In genomic region chr19:35641515-35642151, GRCh38 we compare ENCODE assay signal across 11 cellular contexts. TPM values are rescaled to one million over a fixed set of nuclear protein-coding genes. Genes with fewer than 3 reads are reported as not detected.
DNase-seq lines count a peak whose midpoint lies in the region; ATAC-seq lines count a peak whose summit lies in the region.
"Had no signal": no experiment of that assay in that cellular context is flagged by ENCODE, and none has a peak within 500 bp of the region (broad histone marks: within the 10 kb centered on the region; RNA-seq: fewer than 3 reads in every experiment).

Gene ETV2, plus strand, starts transcription at chr19:35641745. Its CDS starts 716 bp downstream, at chr19:35642461.

- H3K4me1 Mint-ChIP-seq in CD4-positive, alpha-beta memory T cell: peaks cover 11 to 35% (median 20%) of the 10 kb centered on the region in 4 donors

- CTCF ChIA-PET in CD4-positive, alpha-beta memory T cell (lab: Charles Lee; ENCODE audit: partially characterized antibody): no interaction called here

- peaks cover 31% of the 10 kb centered on the region for H3K4me1 ChIP-seq in CD4-positive, alpha-beta memory T cell (ENCODE audit: insufficient read depth, low read length)
- H3K4me1 ChIP-seq in NT2/D1 (ENCODE audit: insufficient read depth, insufficient read length) (peaks cover 8% of the 10 kb centered on the region), adipocyte (ENCODE audit: control insufficient read depth, insufficient read depth, low read length) (peaks cover 8% of the 10 kb centered on the region)
- H3K4me1 ChIP-seq: uterus had no signal

- peak within 1 kb of the TSS in 6 of 7 donors; percentile 48 to 72 (median 58) for H3K27ac Mint-ChIP-seq in CD4-positive, alpha-beta memory T cell

- peaks cover 11% of the 10 kb centered on the region for H3K36me3 ChIP-seq in CD4-positive, alpha-beta memory T cell (ENCODE audit: insufficient read depth, low read length)
- H3K36me3 ChIP-seq in NT2/D1 (ENCODE audit: insufficient read depth, insufficient read length, low read length) (peaks cover 19% of the 10 kb centered on the region), adipocyte (ENCODE audit: control insufficient read depth, insufficient read depth, low read length, severe bottlenecking) (peaks cover 18% of the 10 kb centered on the region)
- H3K36me3 ChIP-seq: uterus had no signal

- ATAC-seq in GM19397 (IDR thresholded peaks at IDR 0.05; ENCODE audit: unreplicated experiment): no peak

- H3K27me3 ChIP-seq in CD4-positive, alpha-beta memory T cell (ENCODE audit: insufficient read depth, low read length): no peaks in the 10 kb centered on the region
- H3K27me3 ChIP-seq in NT2/D1 (ENCODE audit: insufficient read depth, insufficient read length): no peaks in the 10 kb centered on the region
- no peaks in the 10 kb centered on the region for H3K27me3 ChIP-seq in adipocyte (replicated peaks; ENCODE audit: control insufficient read depth, insufficient read depth, low read length)
- H3K27me3 ChIP-seq: uterus had no signal

- POLR2A ChIA-PET in CD4-positive, alpha-beta memory T cell (lab: Charles Lee; ENCODE audit: partially characterized antibody): interaction anchor here (2.5 to 5.0 kb wide), 3 partner anchors 11 to 31 kb away, joined by 12 to 51 read pairs (median 45); partner anchors contain the start of genes HAUS5 and RBM42

- no peaks in the 10 kb centered on the region for H3K9me3 ChIP-seq in CD4-positive, alpha-beta memory T cell (ENCODE audit: control insufficient read depth in 1 of 2, low read length in 2 of 2)
- H3K9me3 ChIP-seq in NT2/D1 (ENCODE audit: insufficient read depth, low read length) (no peaks in the 10 kb centered on the region), adipocyte (ENCODE audit: control insufficient read depth, low read length) (no peaks in the 10 kb centered on the region)
- H3K9me3 ChIP-seq: uterus had no signal

- H3K4me3 ChIP-seq in CD4-positive, alpha-beta memory T cell (ENCODE audit: low read length in 2 of 2): no peak within 1 kb of the TSS
- H3K4me3 ChIP-seq in NT2/D1 (ENCODE audit: insufficient read length, low read depth): peak within 1 kb of the TSS; percentile 1
- no peak within 1 kb of the TSS for H3K4me3 ChIP-seq in adipocyte (ENCODE audit: low read length)

- intact Hi-C loops in CD4-positive, alpha-beta memory T cell (cut with micrococcal nuclease): no loop called here

- H3K27ac ChIP-seq in CD4-positive, alpha-beta memory T cell (ENCODE audit: low read depth, low read length): no peak within 1 kb of the TSS
- H3K27ac ChIP-seq: SK-N-MC had no signal

- H3K9me3 Mint-ChIP-seq in CD4-positive, alpha-beta memory T cell: no peaks in the 10 kb centered on the region

- no peaks in the 10 kb centered on the region for H3K27me3 Mint-ChIP-seq in CD4-positive, alpha-beta memory T cell

- DNase-seq in CD4-positive, alpha-beta memory T cell: peak in 1 of 5 donors; percentile 60
- no peak for DNase-seq in NT2/D1 (ENCODE audit: low read depth, low spot score)
- peak; percentile 31 for DNase-seq in adipocyte (ENCODE audit: low read depth)
- DNase-seq in mucosa of gallbladder (ENCODE audit: low spot score): peak; percentile 18
- DNase-seq in NCI-H128 (lab: John Stamatoyannopoulos, UW; ENCODE audit: unreplicated experiment): no peak
- no peak for DNase-seq in cortex of kidney (lab: John Stamatoyannopoulos, UW)
- DNase-seq in DMS 273 treated with DMSO at 0.1 percent for 48 hours (lab: John Stamatoyannopoulos, UW): no peak

- peaks cover 10 to 15% of the 10 kb centered on the region in 2 donors for H3K36me3 Mint-ChIP-seq in CD4-positive, alpha-beta memory T cell

- H3K4me3 Mint-ChIP-seq in CD4-positive, alpha-beta memory T cell: peak within 1 kb of the TSS; percentile 21 to 90 (median 70)

- peak within 1 kb of the TSS; percentile 72 for H3K9ac ChIP-seq in NT2/D1 (ENCODE audit: insufficient read length, low read depth)
- no peak within 1 kb of the TSS for H3K9ac ChIP-seq in adipocyte (ENCODE audit: low read length)

RNA-seq across cellular contexts. Expression of gene ETV2, which starts in this region (rescaled TPM):
- total RNA-seq in CD4-positive, alpha-beta memory T cell: 1 to 10 TPM in 1 of 2 experiments, not detected in 1; 1.3 TPM
- polyA plus RNA-seq in CD4-positive, alpha-beta memory T cell: 1 to 10 TPM; 1.1 to 1.2 TPM
- total RNA-seq in mucosa of gallbladder: 2.5 TPM
- total RNA-seq: kidney epithelial cell had no signal

Comparison
In these comparisons a context has a peak if more than half of its experiments do, and no peak if none do; other contexts are left out.
1. DNase-seq: peak in adipocyte (single experiment) and mucosa of gallbladder (single experiment); none in NT2/D1 (single experiment), NCI-H128 (single experiment), cortex of kidney (single experiment) and DMS 273 treated with DMSO at 0.1 percent for 48 hours (single experiment).